10 cellular contexts compared by ENCODE assay signal in genomic region chr1:54276617-54277450, GRCh38.
DNase-seq lines count a peak whose midpoint lies in the region; ATAC-seq, FAIRE-seq and TF ChIP-seq lines count a peak whose summit lies in the region.
"Had no signal": no experiment of that assay in that cellular context is flagged by ENCODE, and none has a peak within 500 bp of the region (broad histone marks: within the 10 kb centered on the region; RNA-seq: fewer than 3 reads in every experiment).

No MANE protein-coding gene starts in this region.

- H3K27me3 ChIP-seq in left ventricle myocardium inferior (ENCODE audit: low read depth) = no peaks in the 10 kb centered on the region
- no peaks in the 10 kb centered on the region for H3K27me3 ChIP-seq in skeletal muscle tissue (ENCODE audit: control insufficient read depth in 3 of 3, insufficient read depth in 3 of 3, low read length in 3 of 3)
- H3K27me3 ChIP-seq: neutrophil had no signal

- peak; percentile 21 for FAIRE-seq in GM18507 (lab: Jason Lieb, UNC)

- no peaks in the 10 kb centered on the region for H3K9me3 Mint-ChIP-seq in activated CD8-positive, alpha-beta T cell treated with anti-CD3 and anti-CD28 coated beads, Interleukin-2, amount 10 ng/mL, durations not matched to agents 7 days and 5 days (ENCODE audit: insufficient read depth)

- DNase-seq in GM18507 (ENCODE audit: extremely low spot score, insufficient read length, low read depth) = no peak
- no peak for DNase-seq in activated CD8-positive, alpha-beta T cell treated with anti-CD3 and anti-CD28 coated beads, Interleukin-2, amount 10 ng/mL, durations not matched to agents 7 days and 5 days
- peak; percentile 47 for DNase-seq in left ventricle myocardium inferior
- DNase-seq in DMS153 (lab: John Stamatoyannopoulos, UW) = no peak
- no peak for DNase-seq in SK-N-DZ (ENCODE audit: low spot score)
- no peak for DNase-seq in cerebellar cortex (ENCODE audit: low spot score)
- DNase-seq: NCI-H1048 had no signal

- intact Hi-C loops in left ventricle myocardium inferior (cut with micrococcal nuclease) = no loop called here

- TF ChIP-seq CTCF in left ventricle myocardium inferior (IDR thresholded peaks at IDR 0.05; ENCODE audit: borderline replicate concordance) = no peak

- peak overlapping the region; percentile 84 for H3K27ac ChIP-seq in left ventricle myocardium inferior (replicated peaks)
- peak overlapping the region; percentile 66 for H3K27ac ChIP-seq in skeletal muscle tissue (ENCODE audit: low read depth, low read length)
- H3K27ac ChIP-seq: neutrophil had no signal

- peak overlapping the region; percentile 90 for H3K27ac Mint-ChIP-seq in activated CD8-positive, alpha-beta T cell treated with anti-CD3 and anti-CD28 coated beads, Interleukin-2, amount 10 ng/mL, durations not matched to agents 7 days and 5 days

- no peaks in the 10 kb centered on the region for H3K27me3 Mint-ChIP-seq in activated CD8-positive, alpha-beta T cell treated with anti-CD3 and anti-CD28 coated beads, Interleukin-2, amount 10 ng/mL, durations not matched to agents 7 days and 5 days (ENCODE audit: low read depth)

- H3K9me3 ChIP-seq in left ventricle myocardium inferior (replicated peaks) (no peaks in the 10 kb centered on the region), skeletal muscle tissue (ENCODE audit: control insufficient read depth in 3 of 3, low read length in 3 of 3) (no peaks in the 10 kb centered on the region)
- H3K9me3 ChIP-seq: neutrophil had no signal

- peaks cover 28% of the 10 kb centered on the region for H3K36me3 Mint-ChIP-seq in activated CD8-positive, alpha-beta T cell treated with anti-CD3 and anti-CD28 coated beads, Interleukin-2, amount 10 ng/mL, durations not matched to agents 7 days and 5 days (ENCODE audit: low read depth)

- POLR2A ChIA-PET in activated CD8-positive, alpha-beta T cell treated with anti-CD3 and anti-CD28 coated beads, Interleukin-2, amount 10 ng/mL, durations not matched to agents 7 days and 5 days (lab: Charles Lee) = interaction anchor here (1.9 to 2.9 kb wide), 2 partner anchors 9 to 12 kb away, joined by 7 to 16 read pairs; no protein-coding TSS in a partner anchor

- peak overlapping the region in 1 of 3 donors; percentile 16 for H3K9ac ChIP-seq in skeletal muscle tissue (ENCODE audit: low read depth in 1 of 3, low read length in 3 of 3)

- peaks cover 73% of the 10 kb centered on the region for H3K4me1 Mint-ChIP-seq in activated CD8-positive, alpha-beta T cell treated with anti-CD3 and anti-CD28 coated beads, Interleukin-2, amount 10 ng/mL, durations not matched to agents 7 days and 5 days (ENCODE audit: low read depth)

- no peak for ATAC-seq in activated CD8-positive, alpha-beta T cell treated with anti-CD3 and anti-CD28 coated beads, Interleukin-2, amount 10 ng/mL, durations not matched to agents 7 days and 5 days
- no peak for ATAC-seq in activated CD4-positive, CD25-positive, alpha-beta regulatory T cell treated with anti-CD3 and anti-CD28 coated beads, Interleukin-2, amount 50 U/mL, for 24 hours

- H3K4me1 ChIP-seq in left ventricle myocardium inferior = peaks cover 81% of the 10 kb centered on the region
- peaks cover 70 to 92% (median 89%) of the 10 kb centered on the region in 3 donors for H3K4me1 ChIP-seq in skeletal muscle tissue (ENCODE audit: control insufficient read depth in 3 of 3, insufficient read depth in 3 of 3, low read length in 3 of 3)

- CTCF ChIA-PET in activated CD8-positive, alpha-beta T cell treated with anti-CD3 and anti-CD28 coated beads, Interleukin-2, amount 10 ng/mL, durations not matched to agents 7 days and 5 days (lab: Charles Lee) = interaction anchor here (1.3 to 2.4 kb wide), 4 partner anchors 10 to 212 kb away, joined by 3 to 9 read pairs (median 4); no protein-coding TSS in a partner anchor

- H3K36me3 ChIP-seq in left ventricle myocardium inferior (peaks cover 10% of the 10 kb centered on the region), skeletal muscle tissue (ENCODE audit: control insufficient read depth in 3 of 3, insufficient read depth in 3 of 3, low read length in 3 of 3) (peaks cover 8 to 13% (median 9%) of the 10 kb centered on the region in 3 donors)

- H3K4me3 ChIP-seq in left ventricle myocardium inferior (no peak overlapping the region), skeletal muscle tissue (ENCODE audit: low read length in 3 of 3) (peak overlapping the region in 1 of 3 donors; percentile 1)

- H3K4me3 Mint-ChIP-seq in activated CD8-positive, alpha-beta T cell treated with anti-CD3 and anti-CD28 coated beads, Interleukin-2, amount 10 ng/mL, durations not matched to agents 7 days and 5 days = peak overlapping the region; percentile 46
